In genomic region chr2:1593371-1594205, GRCh38 we compare ENCODE assay signal across 11 cellular contexts.
A peak's percentile ranks its signal among the peaks of the same experiment; 100 is the strongest.
DNase-seq lines count a peak whose midpoint lies in the region; ATAC-seq and TF ChIP-seq lines count a peak whose summit lies in the region.
"Had no signal": no experiment of that assay in that cellular context is flagged by ENCODE, and none has a peak within 500 bp of the region (broad histone marks: within the 10 kb centered on the region; RNA-seq: fewer than 3 reads in every experiment).

No MANE protein-coding gene starts in this region.

- no peak for TF ChIP-seq CTCF in upper lobe of right lung (IDR thresholded peaks at IDR 0.05)

- H3K36me3 Mint-ChIP-seq in activated CD8-positive, alpha-beta memory T cell treated with anti-CD3 and anti-CD28 coated beads, Interleukin-2, amount 10 ng/mL, durations not matched to agents 7 days and 5 days: no peaks in the 10 kb centered on the region
- no peaks in the 10 kb centered on the region for H3K36me3 Mint-ChIP-seq in activated CD4-positive, alpha-beta T cell treated with anti-CD3 and anti-CD28 coated beads, Interleukin-2, amount 10 ng/mL, durations not matched to agents 24 days and 14 days (ENCODE audit: low read depth)

- no peak overlapping the region for H3K27ac Mint-ChIP-seq in activated CD8-positive, alpha-beta memory T cell treated with anti-CD3 and anti-CD28 coated beads, Interleukin-2, amount 10 ng/mL, durations not matched to agents 7 days and 5 days
- no peak overlapping the region for H3K27ac Mint-ChIP-seq in activated CD4-positive, alpha-beta T cell treated with anti-CD3 and anti-CD28 coated beads, Interleukin-2, amount 10 ng/mL, durations not matched to agents 24 days and 14 days

- CTCF ChIA-PET in activated CD8-positive, alpha-beta memory T cell treated with anti-CD3 and anti-CD28 coated beads, Interleukin-2, amount 10 ng/mL, durations not matched to agents 7 days and 5 days (lab: Charles Lee): interaction anchor here (0.7 kb wide), 1 partner anchor 663 kb away, joined by 3 read pairs; no protein-coding TSS in a partner anchor

- no peak overlapping the region for H3K4me3 ChIP-seq in right cardiac atrium (ENCODE audit: low read length)
- no peak overlapping the region for H3K4me3 ChIP-seq in upper lobe of right lung

- no peak overlapping the region for H3K4me3 Mint-ChIP-seq in activated CD8-positive, alpha-beta memory T cell treated with anti-CD3 and anti-CD28 coated beads, Interleukin-2, amount 10 ng/mL, durations not matched to agents 7 days and 5 days
- H3K4me3 Mint-ChIP-seq in activated CD4-positive, alpha-beta T cell treated with anti-CD3 and anti-CD28 coated beads, Interleukin-2, amount 10 ng/mL, durations not matched to agents 24 days and 14 days: no peak overlapping the region

- no peaks in the 10 kb centered on the region for H3K9me3 Mint-ChIP-seq in activated CD8-positive, alpha-beta memory T cell treated with anti-CD3 and anti-CD28 coated beads, Interleukin-2, amount 10 ng/mL, durations not matched to agents 7 days and 5 days (ENCODE audit: low read depth)
- H3K9me3 Mint-ChIP-seq in activated CD4-positive, alpha-beta T cell treated with anti-CD3 and anti-CD28 coated beads, Interleukin-2, amount 10 ng/mL, durations not matched to agents 24 days and 14 days: no peaks in the 10 kb centered on the region

- H3K9me3 ChIP-seq in right cardiac atrium (ENCODE audit: control insufficient read depth, low read length) (no peaks in the 10 kb centered on the region), upper lobe of right lung (no peaks in the 10 kb centered on the region)

- no peaks in the 10 kb centered on the region for H3K36me3 ChIP-seq in upper lobe of right lung

- DNase-seq in activated CD8-positive, alpha-beta memory T cell treated with anti-CD3 and anti-CD28 coated beads, Interleukin-2, amount 10 ng/mL, durations not matched to agents 7 days and 5 days: no peak
- no peak for DNase-seq in activated CD8-positive, alpha-beta memory T cell treated with anti-CD3 and anti-CD28 coated beads, Interleukin-2, amount 50 U/mL, for 48 hours
- DNase-seq in SK-N-DZ (ENCODE audit: low spot score) (peak; percentile 86), right cardiac atrium (peak; percentile 72 to 78 (median 78)), upper lobe of right lung (peak; percentile 62)
- no peak for DNase-seq in stimulated activated CD4-positive, alpha-beta T cell treated with anti-CD3 and anti-CD28 coated beads, Interleukin-2, amount 100 ng/mL, for 48 hours
- DNase-seq in activated CD4-positive, alpha-beta T cell treated with anti-CD3 and anti-CD28 coated beads, Interleukin-2, amount 10 ng/mL, durations not matched to agents 24 days and 14 days: no peak
- DNase-seq: caudate nucleus, DMS53 had no signal

- WGBS in right cardiac atrium: 40% methylated on average over 19 of the region's 19 CpGs

- intact Hi-C loops in right cardiac atrium (cut with DNase I): loop anchor here in 3 of 4 donors (5.0 kb wide), 2 partner anchors 149 to 159 kb away; partner anchors contain the start of gene PXDN (in 1 of the 3)
- intact Hi-C loops in upper lobe of right lung (cut with DNase I): no loop called here
- intact Hi-C loops in activated CD4-positive, alpha-beta T cell treated with anti-CD3 and anti-CD28 coated beads, Interleukin-2, amount 10 ng/mL, durations not matched to agents 24 days and 14 days (cut with micrococcal nuclease): no loop called here

- ATAC-seq in activated CD8-positive, alpha-beta memory T cell treated with anti-CD3 and anti-CD28 coated beads, Interleukin-2, amount 10 ng/mL, durations not matched to agents 7 days and 5 days: peak; percentile 20
- ATAC-seq in right cardiac atrium (peak in 1 of 2 donors; percentile 44), upper lobe of right lung (peak; percentile 3), GM18858 (IDR thresholded peaks at IDR 0.05; ENCODE audit: unreplicated experiment) (no peak)

- H3K27me3 ChIP-seq in right cardiac atrium (ENCODE audit: control insufficient read depth, insufficient read depth) (no peaks in the 10 kb centered on the region), upper lobe of right lung (no peaks in the 10 kb centered on the region)

- H3K4me1 Mint-ChIP-seq in activated CD8-positive, alpha-beta memory T cell treated with anti-CD3 and anti-CD28 coated beads, Interleukin-2, amount 10 ng/mL, durations not matched to agents 7 days and 5 days: peaks cover 3% of the 10 kb centered on the region
- no peaks in the 10 kb centered on the region for H3K4me1 Mint-ChIP-seq in activated CD4-positive, alpha-beta T cell treated with anti-CD3 and anti-CD28 coated beads, Interleukin-2, amount 10 ng/mL, durations not matched to agents 24 days and 14 days

- H3K27ac ChIP-seq in right cardiac atrium (ENCODE audit: low read length): peak overlapping the region; percentile 1
- no peak overlapping the region for H3K27ac ChIP-seq in upper lobe of right lung
- H3K27ac ChIP-seq: KMS-11 had no signal

- no peaks in the 10 kb centered on the region for H3K27me3 Mint-ChIP-seq in activated CD8-positive, alpha-beta memory T cell treated with anti-CD3 and anti-CD28 coated beads, Interleukin-2, amount 10 ng/mL, durations not matched to agents 7 days and 5 days
- H3K27me3 Mint-ChIP-seq in activated CD4-positive, alpha-beta T cell treated with anti-CD3 and anti-CD28 coated beads, Interleukin-2, amount 10 ng/mL, durations not matched to agents 24 days and 14 days: no peaks in the 10 kb centered on the region

- H3K4me1 ChIP-seq in right cardiac atrium (ENCODE audit: control insufficient read depth, insufficient read depth, low read length): peaks cover 4% of the 10 kb centered on the region
- peaks cover 18% of the 10 kb centered on the region for H3K4me1 ChIP-seq in upper lobe of right lung

Comparison
In these comparisons a context has a peak if more than half of its experiments do, and no peak if none do; other contexts are left out.
1. DNase-seq: peak in SK-N-DZ (single experiment), right cardiac atrium (3 of 3) and upper lobe of right lung (single experiment); none in activated CD8-positive, alpha-beta memory T cell treated with anti-CD3 and anti-CD28 coated beads, Interleukin-2, amount 10 ng/mL, durations not matched to agents 7 days and 5 days (single experiment), activated CD8-positive, alpha-beta memory T cell treated with anti-CD3 and anti-CD28 coated beads, Interleukin-2, amount 50 U/mL, for 48 hours (single experiment), stimulated activated CD4-positive, alpha-beta T cell treated with anti-CD3 and anti-CD28 coated beads, Interleukin-2, amount 100 ng/mL, for 48 hours (0 of 2) and activated CD4-positive, alpha-beta T cell treated with anti-CD3 and anti-CD28 coated beads, Interleukin-2, amount 10 ng/mL, durations not matched to agents 24 days and 14 days (single experiment).
2. intact Hi-C loops: an anchor here in right cardiac atrium (5.0 kb wide); none called in upper lobe of right lung and activated CD4-positive, alpha-beta T cell treated with anti-CD3 and anti-CD28 coated beads, Interleukin-2, amount 10 ng/mL, durations not matched to agents 24 days and 14 days.